In genomic region chr14:93005135-93005813, GRCh38 we compare ENCODE assay signal across 18 cellular contexts.
DNase-seq lines count a peak whose midpoint lies in the region; ATAC-seq, FAIRE-seq and TF ChIP-seq lines count a peak whose summit lies in the region.
"Had no signal": no experiment of that assay in that cellular context is flagged by ENCODE, and none has a peak within 500 bp of the region (broad histone marks: within the 10 kb centered on the region; RNA-seq: fewer than 3 reads in every experiment).

No MANE protein-coding gene starts in this region.

- H4K20me1 ChIP-seq in K562 (replicated peaks; ENCODE audit: control insufficient read depth, insufficient read depth, low read length): peaks cover 4% of the 10 kb centered on the region; the same call in 1 of the 2 replicates

- no peak overlapping the region for H3K4me3 ChIP-seq in K562
- H3K4me3 ChIP-seq in tibial artery: no peak overlapping the region
- H3K4me3 ChIP-seq: breast epithelium had no signal

- H3K36me3 ChIP-seq in K562 (ENCODE audit: control insufficient read depth, insufficient read depth, low read length): 0 out of 3 replicates have a peak, but pooled peaks cover 3% of the 10 kb centered on the region
- H3K36me3 ChIP-seq in tibial artery: no peaks in the 10 kb centered on the region
- H3K36me3 ChIP-seq: breast epithelium had no signal

- H3K27me3 ChIP-seq in K562 (ENCODE audit: control insufficient read depth in 2 of 2, insufficient read depth in 2 of 2, low read length in 2 of 2) (no peaks in the 10 kb centered on the region), tibial artery (no peaks in the 10 kb centered on the region)
- H3K27me3 ChIP-seq: breast epithelium had no signal

- H3K9me3 Mint-ChIP-seq in activated CD8-positive, alpha-beta T cell treated with anti-CD3 and anti-CD28 coated beads, Interleukin-2, amount 10 ng/mL, durations not matched to agents 7 days and 5 days (ENCODE audit: insufficient read depth): no peaks in the 10 kb centered on the region
- H3K9me3 Mint-ChIP-seq in activated CD8-positive, alpha-beta T cell treated with anti-CD3 and anti-CD28 coated beads for 36 hours: no peaks in the 10 kb centered on the region
- H3K9me3 Mint-ChIP-seq: CD8-positive, alpha-beta memory T cell; IgD-negative memory B cell; stimulated activated naive CD8-positive, alpha-beta T cell treated with anti-CD3 and anti-CD28 coated beads, Interleukin-15, amount 100 ng/mL, for 72 hours had no signal

- DNase-seq in activated CD8-positive, alpha-beta T cell treated with anti-CD3 and anti-CD28 coated beads, Interleukin-2, amount 10 ng/mL, durations not matched to agents 7 days and 5 days: no peak
- no peak for DNase-seq in activated CD8-positive, alpha-beta T cell treated with anti-CD3 and anti-CD28 coated beads for 36 hours
- DNase-seq in K562 (ENCODE audit: extremely low read depth in 1 of 4, low spot score in 3 of 4) (no peak), left lobe of liver (ENCODE audit: low spot score) (peak; percentile 60), tibial artery (peak in 1 of 2 donors; percentile 75), GM13977 (ENCODE audit: low spot score) (no peak), NCI-H1436 treated with DMSO at 0.1 percent for 48 hours (lab: John Stamatoyannopoulos, UW) (no peak), head of caudate nucleus (no peak)
- DNase-seq: activated effector memory CD4-positive, alpha-beta T cell treated with Interleukin-2 at 50 U/mL for 16 hours; CD8-positive, alpha-beta memory T cell; NCI-H524; stimulated activated naive CD8-positive, alpha-beta T cell treated with anti-CD3 and anti-CD28 coated beads, Interleukin-15, amount 100 ng/mL, for 72 hours had no signal

- no peak for TF ChIP-seq EP300 in K562 (IDR thresholded peaks at IDR 0.05; ENCODE audit: low read length)

- no peaks in the 10 kb centered on the region for H3K79me2 ChIP-seq in K562 (ENCODE audit: control insufficient read depth, insufficient read depth, low read length)

- no peak overlapping the region for H2AFZ ChIP-seq in K562 (ENCODE audit: low read depth, low read length)

- no peak for TF ChIP-seq RAD21 in K562 (CRISPR knock-in tag; conservative IDR thresholded peaks at IDR 0.05 in 1 of 2, IDR thresholded peaks at IDR 0.05 in 1 of 2)

- CTCF ChIA-PET in activated CD8-positive, alpha-beta T cell treated with anti-CD3 and anti-CD28 coated beads, Interleukin-2, amount 10 ng/mL, durations not matched to agents 7 days and 5 days (lab: Charles Lee): no interaction called here
- CTCF ChIA-PET in activated CD8-positive, alpha-beta T cell treated with anti-CD3 and anti-CD28 coated beads for 36 hours (lab: Charles Lee): no interaction called here
- CTCF ChIA-PET in K562 (lab: Yijun Ruan, JAX; ENCODE audit: low intra/inter-chr PET ratio): no interaction called here

- no peak overlapping the region for H3K27ac ChIP-seq in K562 (ENCODE audit: extremely low read depth, low read depth, low read length)
- H3K27ac ChIP-seq in tibial artery: peak overlapping the region; percentile 62 to 66

- no peak overlapping the region for H3K4me3 Mint-ChIP-seq in activated CD8-positive, alpha-beta T cell treated with anti-CD3 and anti-CD28 coated beads, Interleukin-2, amount 10 ng/mL, durations not matched to agents 7 days and 5 days
- H3K4me3 Mint-ChIP-seq in activated CD8-positive, alpha-beta T cell treated with anti-CD3 and anti-CD28 coated beads for 36 hours: no peak overlapping the region
- H3K4me3 Mint-ChIP-seq: CD8-positive, alpha-beta memory T cell; stimulated activated naive CD8-positive, alpha-beta T cell treated with anti-CD3 and anti-CD28 coated beads, Interleukin-15, amount 100 ng/mL, for 72 hours had no signal

- H3K4me1 ChIP-seq in K562 (replicated peaks in 1 of 2; ENCODE audit: control insufficient read depth in 2 of 2, insufficient read depth in 2 of 2, low read length in 2 of 2): peaks cover 0 to 17% of the 10 kb centered on the region in 2 experiments; a peak in 3 of 5 replicates
- H3K4me1 ChIP-seq in tibial artery: peaks cover 16 to 56% (median 52%) of the 10 kb centered on the region in 4 donors

- no TSS peak for BruUV-seq in K562 (replicated peaks; lab: Mats Ljungman, UMichigan)

- no peaks in the 10 kb centered on the region for H3K9me1 ChIP-seq in K562 (ENCODE audit: control insufficient read depth, insufficient read depth, low read length)

- in situ Hi-C loops in K562 (cut with MboI): no loop called here
- in situ Hi-C loops in GM13977 (cut with MboI; ENCODE audit: low pct_unique_long_range_greater_than_20kb, low sequenced_read_pairs, unreplicated experiment): no loop called here

- no peaks in the 10 kb centered on the region for H3K27me3 Mint-ChIP-seq in activated CD8-positive, alpha-beta T cell treated with anti-CD3 and anti-CD28 coated beads, Interleukin-2, amount 10 ng/mL, durations not matched to agents 7 days and 5 days (ENCODE audit: low read depth)
- no peaks in the 10 kb centered on the region for H3K27me3 Mint-ChIP-seq in activated CD8-positive, alpha-beta T cell treated with anti-CD3 and anti-CD28 coated beads for 36 hours
- H3K27me3 Mint-ChIP-seq: IgD-negative memory B cell; stimulated activated naive CD8-positive, alpha-beta T cell treated with anti-CD3 and anti-CD28 coated beads, Interleukin-15, amount 100 ng/mL, for 72 hours had no signal

- FAIRE-seq in K562 (lab: Jason Lieb, UNC): no peak
- FAIRE-seq: A204.1, endometrium, frontal cortex, GM12891 had no signal

- 61% methylated on average over 3 of the region's 7 CpGs for whole genome bisulfite sequencing in K562 (ENCODE audit: insufficient coverage, low coverage, missing lambda C conversion rate)

- POLR2A ChIA-PET in activated CD8-positive, alpha-beta T cell treated with anti-CD3 and anti-CD28 coated beads, Interleukin-2, amount 10 ng/mL, durations not matched to agents 7 days and 5 days (lab: Charles Lee): no interaction called here
- POLR2A ChIA-PET in activated CD8-positive, alpha-beta T cell treated with anti-CD3 and anti-CD28 coated beads for 36 hours (lab: Charles Lee): no interaction called here
- POLR2A ChIA-PET in K562 (lab: Yijun Ruan, JAX): no interaction called here

- no peak for TF ChIP-seq POLR2A in K562 (conservative IDR thresholded peaks at IDR 0.05)

- no peak overlapping the region for H3K4me2 ChIP-seq in K562 (ENCODE audit: insufficient read depth, low read length)

- H3K4me1 Mint-ChIP-seq in activated CD8-positive, alpha-beta T cell treated with anti-CD3 and anti-CD28 coated beads, Interleukin-2, amount 10 ng/mL, durations not matched to agents 7 days and 5 days (ENCODE audit: low read depth): peaks cover 18% of the 10 kb centered on the region
- peaks cover 11% of the 10 kb centered on the region for H3K4me1 Mint-ChIP-seq in activated CD8-positive, alpha-beta T cell treated with anti-CD3 and anti-CD28 coated beads for 36 hours (ENCODE audit: low read depth)

- H3K9ac ChIP-seq in K562 (ENCODE audit: insufficient read depth in 1 of 2, low read depth in 2 of 2, low read length in 2 of 2): no peak overlapping the region

- no peak for TF ChIP-seq CTCF in activated CD8-positive, alpha-beta T cell treated with anti-CD3 and anti-CD28 coated beads for 36 hours (IDR thresholded peaks at IDR 0.05)
- no peak for TF ChIP-seq CTCF in K562 (IDR thresholded peaks at IDR 0.05 in 2 of 3, conservative IDR thresholded peaks at IDR 0.05 in 1 of 3; ENCODE audit: insufficient read depth in 2 of 3, low read depth in 1 of 3, low read length in 3 of 3)
- TF ChIP-seq CTCF in tibial artery (IDR thresholded peaks at IDR 0.05): no peak
- TF ChIP-seq CTCF in GM13977 (IDR thresholded peaks at IDR 0.05; ENCODE audit: extremely low read depth, insufficient read depth, missing control alignments): no peak

- H3K9me3 ChIP-seq in K562 (replicated peaks; ENCODE audit: control insufficient read depth, insufficient read depth, low read depth, low read length) (no peaks in the 10 kb centered on the region), tibial artery (no peaks in the 10 kb centered on the region)
- H3K9me3 ChIP-seq: breast epithelium had no signal

- intact Hi-C loops in activated CD8-positive, alpha-beta T cell treated with anti-CD3 and anti-CD28 coated beads for 36 hours (cut with micrococcal nuclease): no loop called here
- intact Hi-C loops in K562 (cut with micrococcal nuclease) (no loop called here), tibial artery (cut with DNase I; ENCODE audit: low total_unique reads) (no loop called here), head of caudate nucleus (cut with DNase I) (loop anchor here (10.0 kb wide), 1 partner anchor 50 kb away; no protein-coding TSS in a partner anchor)

- H3K27ac Mint-ChIP-seq in activated CD8-positive, alpha-beta T cell treated with anti-CD3 and anti-CD28 coated beads, Interleukin-2, amount 10 ng/mL, durations not matched to agents 7 days and 5 days: peak overlapping the region; percentile 5
- H3K27ac Mint-ChIP-seq in activated CD8-positive, alpha-beta T cell treated with anti-CD3 and anti-CD28 coated beads for 36 hours: no peak overlapping the region

- no peak for ATAC-seq in activated CD8-positive, alpha-beta T cell treated with anti-CD3 and anti-CD28 coated beads, Interleukin-2, amount 10 ng/mL, durations not matched to agents 7 days and 5 days
- ATAC-seq in activated CD8-positive, alpha-beta T cell treated with anti-CD3 and anti-CD28 coated beads for 36 hours: no peak
- ATAC-seq in K562 (no peak), left lobe of liver (peak; percentile 78)
- ATAC-seq: stimulated activated naive CD8-positive, alpha-beta T cell treated with anti-CD3 and anti-CD28 coated beads, Interleukin-15, amount 100 ng/mL, for 72 hours had no signal

- peaks cover 4% of the 10 kb centered on the region for H3K36me3 Mint-ChIP-seq in activated CD8-positive, alpha-beta T cell treated with anti-CD3 and anti-CD28 coated beads, Interleukin-2, amount 10 ng/mL, durations not matched to agents 7 days and 5 days (ENCODE audit: low read depth)
- peaks cover 4% of the 10 kb centered on the region for H3K36me3 Mint-ChIP-seq in activated CD8-positive, alpha-beta T cell treated with anti-CD3 and anti-CD28 coated beads for 36 hours (ENCODE audit: low read depth)
- H3K36me3 Mint-ChIP-seq: IgD-negative memory B cell had no signal

TF ChIP-seq in K562, 482 proteins besides CTCF, POLR2A, EP300 and RAD21 (continues in another document):
- TF ChIP-seq ESRRB (CRISPR knock-in tag; IDR thresholded peaks at IDR 0.05; ENCODE audit: borderline replicate concordance) (no peak), HDAC3 (IDR thresholded peaks at IDR 0.05; ENCODE audit: borderline replicate concordance, partially characterized antibody) (no peak), MAFG (tag; conservative IDR thresholded peaks at IDR 0.05) (0 out of 2 replicates have a peak, but pooled peaks have one; percentile 10), C11orf30 (IDR thresholded peaks at IDR 0.05; ENCODE audit: low read depth) (peak; percentile 29; the same call in 1 of the 2 replicates), ZNF57 (CRISPR knock-in tag; IDR thresholded peaks at IDR 0.05) (no peak), GTF2F1 (IDR thresholded peaks at IDR 0.05; ENCODE audit: low read depth, low read length) (no peak), ZNF354B (CRISPR knock-in tag; IDR thresholded peaks at IDR 0.05) (no peak), CSDE1 (IDR thresholded peaks at IDR 0.05) (no peak)
